ENCODE assay signal across 24 cellular contexts in the genomic region with DNA sequence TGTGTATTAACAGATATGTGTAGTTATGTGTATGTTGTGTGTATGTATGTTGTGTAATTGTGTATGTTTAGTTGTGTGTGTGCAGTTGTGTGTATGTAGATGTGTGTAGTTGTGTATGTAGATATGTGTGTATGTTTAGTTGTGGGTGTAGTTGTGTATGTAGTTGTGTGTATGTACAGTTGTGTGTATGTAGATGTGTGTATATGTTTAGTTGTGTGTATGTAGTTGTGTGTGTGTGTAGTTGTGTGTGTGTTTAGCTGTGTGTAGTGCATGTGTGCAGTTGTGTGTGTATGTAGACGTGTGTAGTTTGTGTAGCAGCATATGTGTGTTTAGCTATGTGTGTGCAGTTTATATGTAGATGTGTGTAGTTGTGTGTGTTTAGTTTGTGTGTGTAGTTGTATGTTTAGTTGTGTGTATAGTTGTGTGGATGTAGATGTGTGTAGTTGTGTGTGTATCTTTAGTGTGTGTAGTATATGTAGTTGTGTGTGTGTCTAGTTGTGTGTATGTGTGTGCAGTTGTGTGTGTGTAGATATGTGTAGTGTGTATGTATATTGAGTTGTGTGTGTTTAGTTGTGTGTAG.
"Had no signal": no experiment of that assay in that cellular context is flagged by ENCODE, and none has a peak within 500 bp of the region (broad histone marks: within the 10 kb centered on the region; RNA-seq: fewer than 3 reads in every experiment).

No MANE protein-coding gene starts in this region.

- ATAC-seq: activated CD4-positive, alpha-beta T cell treated with anti-CD3 and anti-CD28 coated beads for 36 hours; activated T-cell treated with anti-CD3 and anti-CD28 coated beads, Interleukin-2, amount 50 U/mL, for 72 hours; Right ventricle myocardium inferior; T-cell had no signal

- DNase-seq: activated CD4-positive, alpha-beta memory T cell treated with anti-CD3 and anti-CD28 coated beads, Interleukin-2, amount 10 ng/mL, durations not matched to agents 7 days and 5 days; activated CD4-positive, alpha-beta T cell treated with anti-CD3 and anti-CD28 coated beads for 36 hours; activated CD4-positive, alpha-beta T cell treated with anti-CD3 and anti-CD28 coated beads, Interleukin-2, amount 50 U/mL, for 1 hour; activated CD4-positive, CD25-positive, alpha-beta regulatory T cell; activated gamma-delta T cell treated with Interleukin-2 at 50 U/mL for 16 hours; activated naive CD4-positive, alpha-beta T cell treated with anti-CD3 and anti-CD28 coated beads, Interleukin-2, amount 10 ng/mL, durations not matched to agents 7 days and 5 days; activated naive CD8-positive, alpha-beta T cell treated with anti-CD3 and anti-CD28 coated beads for 36 hours; activated T-cell treated with anti-CD3 and anti-CD28 coated beads, Interleukin-2, amount 50 U/mL, for 72 hours; cerebellar nuclear complex; Kasumi-1; NCI-H146; NCI-H187 treated with DMSO at 0.1 percent for 48 hours; NCI-H2081 treated with DMSO at 0.1 percent for 48 hours; NCI-H2227 treated with DMSO at 0.1 percent for 48 hours; NCI-H446 treated with DMSO at 0.1 percent for 48 hours; NCI-H526; NCI-H774; T-cell; T-helper 2 cell; T1000 had no signal

- FAIRE-seq: TTC549 had no signal

- H3K4me3 ChIP-seq: SK-N-MC had no signal

- H3K27ac ChIP-seq: SK-N-MC, VCaP had no signal
